ENCODE assay signal across 1 cellular context in the genomic region with DNA sequence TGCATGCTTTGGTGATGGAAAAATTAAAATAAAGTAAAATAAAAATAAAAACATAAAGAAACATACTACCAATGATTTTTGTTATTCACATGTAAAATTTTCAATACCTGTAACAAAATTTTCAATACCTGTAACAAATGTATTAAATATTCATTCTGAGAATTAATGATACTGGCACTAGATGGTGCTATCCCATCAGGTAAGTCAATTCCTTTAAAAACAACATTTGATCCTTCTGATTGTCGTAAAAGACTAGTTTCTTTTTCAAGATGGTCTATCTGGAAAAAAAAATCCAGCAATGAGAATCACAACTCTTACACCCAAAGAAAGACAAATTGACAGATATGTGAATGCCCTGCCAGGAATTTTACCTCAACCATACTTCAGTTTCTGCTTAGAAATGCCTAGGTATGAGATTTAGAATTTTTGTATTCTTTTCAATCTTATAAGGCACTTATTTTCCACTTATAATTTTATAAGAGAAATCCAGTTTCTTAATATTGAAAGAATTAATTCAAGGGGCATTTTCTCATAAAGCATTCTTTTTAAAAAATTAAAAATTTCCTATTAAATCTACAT.
TF ChIP-seq lines count a peak whose summit lies in the region.

No MANE protein-coding gene starts in this region.

TF ChIP-seq in HepG2, 621 proteins besides CTCF, POLR2A, EP300 and RAD21:
- TF ChIP-seq STAG1 (CRISPR knock-in tag; IDR thresholded peaks at IDR 0.05) (peak; percentile 68), SMC3 (IDR thresholded peaks at IDR 0.05; ENCODE audit: low read length) (peak; percentile 25; the same call in 1 of the 2 replicates), ZNF235 (CRISPR knock-in tag; IDR thresholded peaks at IDR 0.05; ENCODE audit: borderline replicate concordance) (no peak)
- TF ChIP-seq, protein P1, sequence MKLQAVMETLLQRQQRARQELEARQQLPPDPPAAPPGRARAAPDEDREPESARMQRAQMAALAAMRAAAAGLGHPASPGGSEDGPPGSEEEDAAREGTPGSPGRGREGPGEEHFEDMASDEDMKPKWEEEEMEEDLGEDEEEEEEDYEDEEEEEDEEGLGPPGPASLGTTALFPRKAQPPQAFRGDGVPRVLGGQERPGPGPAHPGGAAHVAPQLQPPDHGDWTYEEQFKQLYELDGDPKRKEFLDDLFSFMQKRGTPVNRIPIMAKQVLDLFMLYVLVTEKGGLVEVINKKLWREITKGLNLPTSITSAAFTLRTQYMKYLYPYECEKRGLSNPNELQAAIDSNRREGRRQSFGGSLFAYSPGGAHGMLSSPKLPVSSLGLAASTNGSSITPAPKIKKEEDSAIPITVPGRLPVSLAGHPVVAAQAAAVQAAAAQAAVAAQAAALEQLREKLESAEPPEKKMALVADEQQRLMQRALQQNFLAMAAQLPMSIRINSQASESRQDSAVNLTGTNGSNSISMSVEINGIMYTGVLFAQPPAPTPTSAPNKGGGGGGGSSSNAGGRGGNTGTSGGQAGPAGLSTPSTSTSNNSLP (IDR thresholded peaks at IDR 0.05; ENCODE audit: low read depth, low read length), result peak; percentile 60; the same call in 1 of the 2 replicates
